8 cellular contexts compared by ENCODE assay signal in genomic region chr7:140479739-140480084, GRCh38. TPM values are rescaled to one million over a fixed set of nuclear protein-coding genes. Genes with fewer than 3 reads are reported as not detected.
DNase-seq lines count a peak whose midpoint lies in the region; ATAC-seq and TF ChIP-seq lines count a peak whose summit lies in the region.

No MANE protein-coding gene starts in this region.

- peaks cover 40% of the 10 kb centered on the region for H3K4me1 Mint-ChIP-seq in GM23338

- 0% methylated on average over 2 of the region's 2 CpGs for WGBS in gastroesophageal sphincter (ENCODE audit: low coverage in 1 of 2), 2 donors
- WGBS in spleen, 5 donors: 0 to 4% (median 1%) methylated on average over 2 of the region's 2 CpGs

- TF ChIP-seq CTCF in GM23338 (conservative IDR thresholded peaks at IDR 0.05; ENCODE audit: low read depth in 2 of 2): no peak
- TF ChIP-seq CTCF in SU-DHL-6 (IDR thresholded peaks at IDR 0.05; ENCODE audit: insufficient read depth, low read length, poor library complexity, severe bottlenecking): no peak
- no peak for TF ChIP-seq CTCF in gastroesophageal sphincter (IDR thresholded peaks at IDR 0.05)
- no peak for TF ChIP-seq CTCF in spleen (IDR thresholded peaks at IDR 0.05 in 8 of 11, conservative IDR thresholded peaks at IDR 0.05 in 3 of 11)

- H3K4me2 ChIP-seq in GM23338 (peak overlapping the region; percentile 85), SU-DHL-6 (ENCODE audit: low read depth, low read length, poor library complexity, severe bottlenecking) (peak overlapping the region; percentile 72)

- peaks cover 11% of the 10 kb centered on the region for H3K27me3 Mint-ChIP-seq in GM23338 (ENCODE audit: insufficient read depth, low read depth, poor library complexity)

- H3K4me1 ChIP-seq in GM23338 (ENCODE audit: insufficient read depth) (peaks cover 28% of the 10 kb centered on the region), gastroesophageal sphincter (peaks cover 0 to 36% (median 15%) of the 10 kb centered on the region in 3 donors), spleen (peaks cover 17 to 42% (median 38%) of the 10 kb centered on the region in 6 donors)

- peaks cover 6% of the 10 kb centered on the region; the same call in 1 of the 3 replicates for H3K36me3 Mint-ChIP-seq in GM23338 (ENCODE audit: low read depth)

- H3F3A ChIP-seq in GM23338 (replicated peaks; ENCODE audit: low read depth) (peaks cover 7% of the 10 kb centered on the region), SU-DHL-6 (ENCODE audit: insufficient read depth) (peaks cover 13% of the 10 kb centered on the region; the same call in 1 of the 2 replicates)

- H3K9me2 ChIP-seq in GM23338 (ENCODE audit: insufficient read depth) (no peaks in the 10 kb centered on the region), SU-DHL-6 (replicated peaks; ENCODE audit: insufficient read depth, low read length) (no peaks in the 10 kb centered on the region)

- H3K9ac ChIP-seq in SU-DHL-6 (ENCODE audit: low read length): peak overlapping the region; percentile 77

- peak overlapping the region; percentile 100 for H3K4me3 Mint-ChIP-seq in GM23338

- intact Hi-C loops in spleen (cut with DNase I; ENCODE audit: low total_unique reads): no loop called here

- H2AFZ ChIP-seq in GM23338 (peak overlapping the region; percentile 86; the same call in 1 of the 2 replicates), SU-DHL-6 (ENCODE audit: low read depth, low read length, severe bottlenecking) (peak overlapping the region; percentile 91)

- no peak for ATAC-seq in GM23338
- no peak for ATAC-seq in gastroesophageal sphincter
- no peak for ATAC-seq in GM21529 (IDR thresholded peaks at IDR 0.05; ENCODE audit: unreplicated experiment)
- no peak for ATAC-seq in GM19351 (IDR thresholded peaks at IDR 0.05; ENCODE audit: unreplicated experiment)
- no peak for ATAC-seq in GM18502 (IDR thresholded peaks at IDR 0.05; ENCODE audit: poor library complexity, unreplicated experiment)

- H3K4me3 ChIP-seq in GM23338 (peak overlapping the region; percentile 95), SU-DHL-6 (ENCODE audit: insufficient read depth, low read length, poor library complexity, severe bottlenecking) (peak overlapping the region; percentile 86), gastroesophageal sphincter (peak overlapping the region; percentile 81 to 100), spleen (peak overlapping the region; percentile 91 to 100 (median 98))

- DNase-seq in GM23338 (ENCODE audit: low spot score) (no peak), spleen (no peak), SW 1271 (lab: John Stamatoyannopoulos, UW) (no peak)

- H3K9me3 ChIP-seq in SU-DHL-6 (ENCODE audit: insufficient read depth, low read length) (no peaks in the 10 kb centered on the region), gastroesophageal sphincter (no peaks in the 10 kb centered on the region), spleen (no peaks in the 10 kb centered on the region)

- H3K79me2 ChIP-seq in GM23338 (replicated peaks; ENCODE audit: insufficient read depth) (peaks cover 40% of the 10 kb centered on the region), SU-DHL-6 (ENCODE audit: insufficient read depth, low read length) (peaks cover 41% of the 10 kb centered on the region)

- TF ChIP-seq POLR2A in gastroesophageal sphincter (IDR thresholded peaks at IDR 0.05) (no peak), spleen (IDR thresholded peaks at IDR 0.05) (no peak)

- TF ChIP-seq EP300 in gastroesophageal sphincter (IDR thresholded peaks at IDR 0.05): no peak

- H3K36me3 ChIP-seq in GM23338 (ENCODE audit: insufficient read depth) (no peaks in the 10 kb centered on the region), SU-DHL-6 (ENCODE audit: low read length) (no peaks in the 10 kb centered on the region), gastroesophageal sphincter (no peaks in the 10 kb centered on the region), spleen (no peaks in the 10 kb centered on the region)

- no peaks in the 10 kb centered on the region; the same call in 2 of the 3 replicates for H3K9me3 Mint-ChIP-seq in GM23338

- H3K27ac Mint-ChIP-seq in GM23338: peak overlapping the region; percentile 74

- H3K27ac ChIP-seq in GM23338 (ENCODE audit: low read depth) (peak overlapping the region; percentile 98), SU-DHL-6 (ENCODE audit: low read depth, low read length) (no peak overlapping the region), gastroesophageal sphincter (peak overlapping the region in 3 of 4 donors; percentile 88 to 95 (median 94)), spleen (peak overlapping the region; percentile 92 to 98 (median 94))

- H3K27me3 ChIP-seq in GM23338 (ENCODE audit: insufficient read depth) (no peaks in the 10 kb centered on the region), SU-DHL-6 (ENCODE audit: low read length) (no peaks in the 10 kb centered on the region), gastroesophageal sphincter (no peaks in the 10 kb centered on the region), spleen (replicated peaks in 1 of 7) (no peaks in the 10 kb centered on the region)

- no peaks in the 10 kb centered on the region for H4K20me1 ChIP-seq in GM23338 (replicated peaks; ENCODE audit: insufficient read depth)
- peaks cover 14% of the 10 kb centered on the region; the same call in 1 of the 2 replicates for H4K20me1 ChIP-seq in SU-DHL-6 (ENCODE audit: low read depth, low read length)

TF ChIP-seq in GM23338, 12 proteins besides CTCF, POLR2A, EP300 and RAD21 (continues in another document):
- TF ChIP-seq EZH2 (IDR thresholded peaks at IDR 0.05; ENCODE audit: low read depth, unreplicated experiment) (no peak), CREB1 (CRISPR knock-in tag; IDR thresholded peaks at IDR 0.05; ENCODE audit: low read depth) (no peak), POLR2AphosphoS5 (IDR thresholded peaks at IDR 0.05; ENCODE audit: low read depth) (no peak), ZNF114 (CRISPR knock-in tag; IDR thresholded peaks at IDR 0.05) (no peak), JUNB (IDR thresholded peaks at IDR 0.05; ENCODE audit: unreplicated experiment) (no peak), NANOG (IDR thresholded peaks at IDR 0.05; ENCODE audit: borderline replicate concordance) (no peak), EZH2phosphoT487 (IDR thresholded peaks at IDR 0.05; ENCODE audit: unreplicated experiment) (no peak), ZNF462 (CRISPR knock-in tag; IDR thresholded peaks at IDR 0.05) (no peak)

RNA-seq across cellular contexts. Expression of gene MKRN1, which starts 0.4 kb away (rescaled TPM):
- total RNA-seq in GM23338 (2014; rRNA removed; shearing (Covaris generic)): 86.8 and 102 TPM in 2 replicates
- 63.5 and 65.0 TPM in 2 replicates for polyA plus RNA-seq in GM23338 (2016; fragmentation: Nextera tagmentation; extraction: Ambion mirVana)
- total RNA-seq in gastroesophageal sphincter: 100 to 1,000 TPM in 1 of 4 donors, 10 to 100 TPM in 3; 66.6 to 122 (median 87.5) TPM
- total RNA-seq in spleen: 100 to 1,000 TPM in 6 of 7 donors, 10 to 100 TPM in 1; 98.0 to 179 (median 106) TPM
- polyA plus RNA-seq in spleen: 10 to 100 TPM; 41.8 to 53.1 (median 51.4) TPM
